ENCODE assay signal across 8 cellular contexts in the genomic region with DNA sequence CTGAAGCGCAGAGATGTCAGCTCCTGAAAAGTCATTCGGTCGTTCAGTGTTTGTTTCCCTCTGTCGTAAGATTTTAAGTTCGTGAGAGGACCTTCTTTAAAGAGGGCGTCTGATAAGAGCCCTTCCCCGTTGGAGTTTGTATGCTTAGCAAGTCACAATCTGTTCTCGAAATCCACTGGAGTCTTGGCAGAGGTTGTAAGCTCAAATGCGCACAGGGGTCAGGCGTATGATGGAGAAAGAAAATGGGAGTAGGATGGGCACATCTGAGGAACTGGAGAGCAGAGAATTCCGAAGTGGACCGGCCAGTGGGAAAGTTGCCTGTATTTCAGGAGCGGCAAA. TPM values are rescaled to one million over a fixed set of nuclear protein-coding genes. Genes with fewer than 3 reads are reported as not detected.
DNase-seq lines count a peak whose midpoint lies in the region; ATAC-seq lines count a peak whose summit lies in the region.

No MANE protein-coding gene starts in this region.

- peaks cover 19 to 26% (median 25%) of the 10 kb centered on the region in 3 donors for H3K4me1 Mint-ChIP-seq in CD8-positive, alpha-beta memory T cell
- H3K4me1 Mint-ChIP-seq in IgD-negative memory B cell = peaks cover 25 to 42% (median 35%) of the 10 kb centered on the region in 3 donors
- H3K4me1 Mint-ChIP-seq in activated naive CD8-positive, alpha-beta T cell treated with anti-CD3 and anti-CD28 coated beads, Interleukin-2, amount 50 U/mL, for 24 hours = peaks cover 19% of the 10 kb centered on the region

- H3K4me3 ChIP-seq in CD8-positive, alpha-beta memory T cell (ENCODE audit: low read length) = peak overlapping the region; percentile 82

- peaks cover 0 to 3% (median 0%) of the 10 kb centered on the region in 5 donors for H3K9me3 Mint-ChIP-seq in CD8-positive, alpha-beta memory T cell
- no peaks in the 10 kb centered on the region for H3K9me3 Mint-ChIP-seq in IgD-negative memory B cell
- H3K9me3 Mint-ChIP-seq in activated naive CD8-positive, alpha-beta T cell treated with anti-CD3 and anti-CD28 coated beads, Interleukin-2, amount 50 U/mL, for 24 hours = peaks cover 5% of the 10 kb centered on the region

- peak overlapping the region; percentile 85 to 96 (median 94) for H3K4me3 Mint-ChIP-seq in CD8-positive, alpha-beta memory T cell
- peak overlapping the region; percentile 89 to 98 (median 97) for H3K4me3 Mint-ChIP-seq in IgD-negative memory B cell
- peak overlapping the region; percentile 89 for H3K4me3 Mint-ChIP-seq in activated naive CD8-positive, alpha-beta T cell treated with anti-CD3 and anti-CD28 coated beads, Interleukin-2, amount 50 U/mL, for 24 hours

- peaks cover 3 to 17% (median 10%) of the 10 kb centered on the region in 3 donors for H3K36me3 Mint-ChIP-seq in CD8-positive, alpha-beta memory T cell
- peaks cover 3% of the 10 kb centered on the region for H3K36me3 Mint-ChIP-seq in IgD-negative memory B cell
- peaks cover 6% of the 10 kb centered on the region for H3K36me3 Mint-ChIP-seq in activated naive CD8-positive, alpha-beta T cell treated with anti-CD3 and anti-CD28 coated beads, Interleukin-2, amount 50 U/mL, for 24 hours (ENCODE audit: low read depth)

- H3K27me3 Mint-ChIP-seq in CD8-positive, alpha-beta memory T cell = peaks cover 0 to 3% of the 10 kb centered on the region in 2 donors
- H3K27me3 Mint-ChIP-seq in IgD-negative memory B cell = no peaks in the 10 kb centered on the region
- no peaks in the 10 kb centered on the region for H3K27me3 Mint-ChIP-seq in activated naive CD8-positive, alpha-beta T cell treated with anti-CD3 and anti-CD28 coated beads, Interleukin-2, amount 50 U/mL, for 24 hours

- peak overlapping the region; percentile 62 for H3K27ac ChIP-seq in CD8-positive, alpha-beta memory T cell (ENCODE audit: low read depth, low read length)

- no peaks in the 10 kb centered on the region for H3K27me3 ChIP-seq in CD8-positive, alpha-beta memory T cell (ENCODE audit: insufficient read depth, low read length, poor library complexity, severe bottlenecking)

- intact Hi-C loops in sciatic nerve (cut with DNase I) = no loop called here

- no peak for DNase-seq in CD8-positive, alpha-beta memory T cell
- DNase-seq in activated naive CD8-positive, alpha-beta T cell treated with anti-CD3 and anti-CD28 coated beads, Interleukin-2, amount 50 U/mL, for 24 hours = no peak
- peak; percentile 19 for DNase-seq in hepatic stellate cell (ENCODE audit: low spot score)
- no peak for DNase-seq in sciatic nerve (ENCODE audit: low spot score)
- no peak for DNase-seq in effector CD8-positive, alpha-beta T cell (lab: John Stamatoyannopoulos, UW)
- no peak for DNase-seq in NCI-H2081 treated with DMSO at 0.1 percent for 48 hours (lab: John Stamatoyannopoulos, UW)

- peak; percentile 1 for ATAC-seq in GM19467 (IDR thresholded peaks at IDR 0.05; ENCODE audit: unreplicated experiment)
- ATAC-seq in activated naive CD8-positive, alpha-beta T cell treated with anti-CD3 and anti-CD28 coated beads, Interleukin-2, amount 50 U/mL, for 24 hours = peak; percentile 9
- peak; percentile 76 for ATAC-seq in sciatic nerve

- peaks cover 17% of the 10 kb centered on the region for H3K4me1 ChIP-seq in CD8-positive, alpha-beta memory T cell (ENCODE audit: insufficient read depth, low read length)

- no peaks in the 10 kb centered on the region for H3K36me3 ChIP-seq in CD8-positive, alpha-beta memory T cell (ENCODE audit: insufficient read depth, low read length)

- CTCF ChIA-PET in CD8-positive, alpha-beta memory T cell (lab: Charles Lee) = interaction anchor here (1.1 to 1.6 kb wide), 2 partner anchors 18 to 465 kb away, joined by 4 to 8 read pairs; partner anchors contain the start of gene DTWD2

- POLR2A ChIA-PET in CD8-positive, alpha-beta memory T cell (lab: Charles Lee) = no interaction called here

- H3K9me3 ChIP-seq in CD8-positive, alpha-beta memory T cell (ENCODE audit: low read length) = no peaks in the 10 kb centered on the region

- H3K27ac Mint-ChIP-seq in CD8-positive, alpha-beta memory T cell = peak overlapping the region; percentile 81 to 97 (median 92)
- peak overlapping the region; percentile 91 to 97 (median 96) for H3K27ac Mint-ChIP-seq in IgD-negative memory B cell
- peak overlapping the region; percentile 83 for H3K27ac Mint-ChIP-seq in activated naive CD8-positive, alpha-beta T cell treated with anti-CD3 and anti-CD28 coated beads, Interleukin-2, amount 50 U/mL, for 24 hours

RNA-seq across cellular contexts. Expression of gene HSD17B4, which starts 0.7 kb away (rescaled TPM):
- 10 to 100 TPM; 59.1 to 84.6 TPM for total RNA-seq in CD8-positive, alpha-beta memory T cell
- polyA plus RNA-seq in CD8-positive, alpha-beta memory T cell = 51.7 TPM
- 117 TPM for polyA plus RNA-seq in IgD-negative memory B cell
- total RNA-seq in sciatic nerve = 182 TPM

Comparison
In these comparisons a context has a peak if more than half of its experiments do, and no peak if none do; other contexts are left out.
1. ATAC-seq: peak in every context shown above with its lines; median percentile 76 in sciatic nerve; 9 in activated naive CD8-positive, alpha-beta T cell treated with anti-CD3 and anti-CD28 coated beads, Interleukin-2, amount 50 U/mL, for 24 hours; 1 in GM19467.